Comparison of ENCODE assay signal across 24 cellular contexts in the genomic region with DNA sequence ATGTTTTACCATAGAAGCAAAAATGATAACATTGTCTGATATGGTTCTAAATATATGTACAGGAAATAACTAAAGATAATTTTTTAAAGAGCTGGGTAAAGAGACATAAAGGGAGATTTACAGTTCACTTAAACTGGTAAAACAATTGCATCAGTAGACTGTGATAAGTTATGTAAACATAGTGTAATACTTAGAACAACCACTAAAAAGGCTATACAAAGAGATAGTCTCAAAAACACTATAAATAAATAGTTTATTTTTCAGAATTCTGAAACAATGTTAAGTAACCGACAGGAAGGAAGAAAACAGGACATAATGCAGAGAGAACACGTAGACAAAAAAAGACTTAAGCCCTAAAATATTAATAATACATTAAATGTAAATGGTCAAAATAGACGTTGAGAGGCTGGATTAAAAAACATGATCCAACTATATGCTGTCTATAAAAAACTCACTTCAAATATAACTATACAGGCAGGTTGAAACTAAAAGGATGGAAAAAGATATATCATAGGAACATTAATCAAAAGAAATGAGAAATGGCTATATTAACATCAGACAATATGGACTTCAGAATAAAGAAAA.
"Had no signal": no experiment of that assay in that cellular context is flagged by ENCODE, and none has a peak within 500 bp of the region (broad histone marks: within the 10 kb centered on the region; RNA-seq: fewer than 3 reads in every experiment).

No MANE protein-coding gene starts in this region.

- H3K4me3 ChIP-seq: breast epithelium, dorsolateral prefrontal cortex, left ventricle myocardium inferior, transverse colon, vagina had no signal

- H3K27me3 ChIP-seq: breast epithelium, dorsolateral prefrontal cortex, transverse colon, vagina had no signal

- H3K36me3 ChIP-seq: breast epithelium, left ventricle myocardium inferior, transverse colon, vagina had no signal

- H3K9me3 ChIP-seq: left ventricle myocardium inferior, transverse colon, vagina had no signal

- H3K79me2 ChIP-seq: parathyroid adenoma had no signal

- H3K9ac ChIP-seq: parathyroid adenoma had no signal

- H2AFZ ChIP-seq: parathyroid adenoma had no signal

- H3K27ac ChIP-seq: breast epithelium, dorsolateral prefrontal cortex, left ventricle myocardium inferior, parathyroid adenoma, transverse colon, vagina had no signal

- ATAC-seq: activated CD4-positive, alpha-beta T cell treated with anti-CD3 and anti-CD28 coated beads for 36 hours; activated T-cell treated with anti-CD3 and anti-CD28 coated beads, Interleukin-2, amount 50 U/mL, for 4 hours; naive thymus-derived CD8-positive, alpha-beta T cell; sciatic nerve; stimulated activated naive B cell treated with anti-CD40 and anti-IgM and Interleukin-4, amounts not matched to agents 10 μg/mL and 1 μg/mL and 100 μg/mL, for 72 hours had no signal

- H3K4me1 ChIP-seq: breast epithelium, left ventricle myocardium inferior, parathyroid adenoma, transverse colon, vagina had no signal

- DNase-seq: activated B cell treated with CpG ODN at 0.5 μM for 24 hours; activated CD4-positive, alpha-beta T cell treated with anti-CD3 and anti-CD28 coated beads for 36 hours; activated CD4-positive, alpha-beta T cell treated with anti-CD3 and anti-CD28 coated beads, Interleukin-2, amount 50 U/mL, for 4 hours; activated CD8-positive, alpha-beta memory T cell treated with anti-CD3 and anti-CD28 coated beads for 24 hours; activated CD8-positive, alpha-beta memory T cell treated with anti-CD3 and anti-CD28 coated beads, Interleukin-2, amount 50 U/mL, for 4 hours; activated naive CD4-positive, alpha-beta T cell treated with anti-CD3 and anti-CD28 coated beads for 36 hours; activated naive CD8-positive, alpha-beta T cell treated with anti-CD3 and anti-CD28 coated beads, Interleukin-2, amount 10 ng/mL, durations not matched to agents 7 days and 5 days; activated T-cell treated with anti-CD3 and anti-CD28 coated beads, Interleukin-2, amount 50 U/mL, for 4 hours; amniotic stem cell; dorsolateral prefrontal cortex; foreskin melanocyte; hippocampal formation; kidney glomerular epithelial cell; left ventricle myocardium inferior; naive thymus-derived CD8-positive, alpha-beta T cell; small intestine; stimulated activated CD4-positive, alpha-beta T cell treated with anti-CD3 and anti-CD28 coated beads, Interleukin-15, amount 100 ng/mL, for 24 hours; stimulated activated naive B cell treated with anti-CD40 and anti-IgM and Interleukin-4, amounts not matched to agents 10 μg/mL and 1 μg/mL and 100 μg/mL, for 72 hours; T-helper 1 cell; transverse colon had no signal
